ENCODE assay signal across 19 cellular contexts in the genomic region with DNA sequence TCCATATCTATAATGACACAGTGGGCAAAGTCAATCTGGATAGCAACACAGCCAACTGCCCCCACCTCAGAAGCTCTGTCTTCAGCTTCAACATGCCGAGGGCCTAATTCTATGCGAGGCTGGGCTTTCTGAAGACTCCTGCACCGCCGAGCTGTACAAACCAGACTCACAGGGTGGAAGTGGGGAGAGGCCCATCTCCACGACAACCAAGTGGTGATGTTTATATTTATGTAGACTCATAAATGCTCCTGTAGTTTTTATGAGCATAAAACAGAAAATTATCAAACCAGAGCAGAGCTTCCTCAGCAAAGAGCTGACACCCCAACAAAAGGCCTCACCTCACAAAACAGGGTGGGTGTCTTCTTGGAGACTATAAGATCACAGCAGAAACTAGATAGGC.
DNase-seq lines count a peak whose midpoint lies in the region; ATAC-seq and TF ChIP-seq lines count a peak whose summit lies in the region.
"Had no signal": no experiment of that assay in that cellular context is flagged by ENCODE, and none has a peak within 500 bp of the region (broad histone marks: within the 10 kb centered on the region; RNA-seq: fewer than 3 reads in every experiment).

No MANE protein-coding gene starts in this region.

- POLR2A ChIA-PET in PC-9 (lab: Charles Lee; ENCODE audit: unreplicated experiment): no interaction called here

- no peak overlapping the region for H2AFZ ChIP-seq in PC-9
- H2AFZ ChIP-seq: GM23338 had no signal

- ATAC-seq in foreskin keratinocyte (peak; percentile 67), HG02884 (IDR thresholded peaks at IDR 0.05; ENCODE audit: unreplicated experiment) (no peak)
- ATAC-seq: GM23338, HCT116, K562, SK-N-SH treated with all-trans-retinoic acid at 6 μM for 48 hours had no signal

- TF ChIP-seq CTCF in PC-9 (conservative IDR thresholded peaks at IDR 0.05) (no peak), foreskin keratinocyte (conservative IDR thresholded peaks at IDR 0.05) (peak; percentile 7), transverse colon (IDR thresholded peaks at IDR 0.05) (no peak)

- no peaks in the 10 kb centered on the region for H3K9me2 ChIP-seq in PC-9 (ENCODE audit: insufficient read depth)

- in situ Hi-C loops in transverse colon (cut with MboI; ENCODE audit: low pct_ligation_motif_present in 1 of 4, low pct_unique_long_range_greater_than_20kb in 1 of 4, low sequenced_read_pairs in 3 of 4): no loop called here

- no peak overlapping the region for H3K4me2 ChIP-seq in PC-9
- H3K4me2 ChIP-seq: GM23338 had no signal

- TF ChIP-seq EP300 in transverse colon (IDR thresholded peaks at IDR 0.05; ENCODE audit: low read depth): no peak

- H3K4me1 ChIP-seq in PC-9 (replicated peaks; ENCODE audit: insufficient read depth) (0 out of 2 replicates have a peak, but pooled peaks cover 8% of the 10 kb centered on the region), foreskin keratinocyte (peaks cover 17% of the 10 kb centered on the region), mesodermal cell (ENCODE audit: control insufficient read depth, insufficient read depth, low read length, poor library complexity, severe bottlenecking) (no peaks in the 10 kb centered on the region), transverse colon (peaks cover 0 to 6% (median 3%) of the 10 kb centered on the region in 4 donors)

- no TSS peak for BruUV-seq in PC-9 (replicated peaks; lab: Mats Ljungman, UMichigan)

- CTCF ChIA-PET in PC-9 (lab: Charles Lee): no interaction called here

- H3K36me3 ChIP-seq in PC-9 (ENCODE audit: low read depth) (no peaks in the 10 kb centered on the region), mesodermal cell (ENCODE audit: control insufficient read depth, insufficient read depth, low read length) (no peaks in the 10 kb centered on the region), transverse colon (no peaks in the 10 kb centered on the region)

- H3K4me3 ChIP-seq in PC-9: no peak overlapping the region
- H3K4me3 ChIP-seq in mesodermal cell (ENCODE audit: extremely low read depth, insufficient read depth, low read length, poor library complexity, severe bottlenecking): no peak overlapping the region
- H3K4me3 ChIP-seq in transverse colon: no peak overlapping the region
- H3K4me3 ChIP-seq: GM23338, K562 had no signal

- H3K9me3 ChIP-seq in PC-9 (ENCODE audit: insufficient read depth, low read depth) (0 out of 2 replicates have a peak, but pooled peaks cover 5% of the 10 kb centered on the region), mesodermal cell (ENCODE audit: control insufficient read depth, low read length) (no peaks in the 10 kb centered on the region), transverse colon (no peaks in the 10 kb centered on the region)

- H3F3A ChIP-seq in PC-9 (ENCODE audit: insufficient read depth, low read depth): 0 out of 2 replicates have a peak, but pooled peaks cover 4% of the 10 kb centered on the region

- intact Hi-C loops in PC-9 (cut with micrococcal nuclease; ENCODE audit: unreplicated experiment): no loop called here
- intact Hi-C loops in transverse colon (cut with DNase I; ENCODE audit: low total_unique reads): no loop called here

- no peak for TF ChIP-seq POLR2A in transverse colon (IDR thresholded peaks at IDR 0.05)

- H3K79me2 ChIP-seq in PC-9 (ENCODE audit: low read depth): no peaks in the 10 kb centered on the region

- H3K27ac ChIP-seq in PC-9: no peak overlapping the region
- H3K27ac ChIP-seq in foreskin keratinocyte: peak overlapping the region; percentile 35
- H3K27ac ChIP-seq in mesodermal cell (ENCODE audit: low read depth, low read length, severe bottlenecking): peak overlapping the region; percentile 39
- no peak overlapping the region for H3K27ac ChIP-seq in transverse colon

- DNase-seq in PC-9 (peak; percentile 42 to 73), foreskin keratinocyte (no peak), transverse colon (peak; percentile 19), globus pallidus (ENCODE audit: low spot score) (no peak), NCI-H510A (lab: John Stamatoyannopoulos, UW) (no peak)
- DNase-seq: AML-193, DMS 273 treated with DMSO at 0.1 percent for 48 hours, GDM1, NCI-H1105 treated with DMSO at 0.1 percent for 48 hours, NCI-H1694, NCI-H2081 treated with DMSO at 0.1 percent for 48 hours, NCI-H510A treated with DMSO at 0.1 percent for 48 hours, SIG-M5 had no signal

- WGBS in mesodermal cell (ENCODE audit: insufficient coverage in 2 of 2), 2 experiments: 100% methylated on average over 2 of the region's 5 CpGs; no CpG with 5 or more reads in 1 of the 2 experiments
- 21 to 45% methylated on average over 3 to 5 of the region's 5 CpGs for WGBS in transverse colon (ENCODE audit: low coverage in 1 of 2), 2 donors

- H3K27me3 ChIP-seq in PC-9 (ENCODE audit: insufficient read depth, low read depth) (no peaks in the 10 kb centered on the region), foreskin keratinocyte (no peaks in the 10 kb centered on the region), transverse colon (peaks cover 7% of the 10 kb centered on the region)

- H4K20me1 ChIP-seq in PC-9 (ENCODE audit: insufficient read depth): no peaks in the 10 kb centered on the region

Comparison
In these comparisons a context has a peak if more than half of its experiments do, and no peak if none do; other contexts are left out.
1. DNase-seq: peak in PC-9 (2 of 2) and transverse colon (single experiment); none in foreskin keratinocyte (0 of 2), globus pallidus (single experiment) and NCI-H510A (single experiment).
2. H3K27ac ChIP-seq: peak in foreskin keratinocyte (single experiment) and mesodermal cell (single experiment); none in PC-9 (single experiment) and transverse colon (0 of 4).